Comparison of ENCODE assay signal across 8 cellular contexts in the genomic region with DNA sequence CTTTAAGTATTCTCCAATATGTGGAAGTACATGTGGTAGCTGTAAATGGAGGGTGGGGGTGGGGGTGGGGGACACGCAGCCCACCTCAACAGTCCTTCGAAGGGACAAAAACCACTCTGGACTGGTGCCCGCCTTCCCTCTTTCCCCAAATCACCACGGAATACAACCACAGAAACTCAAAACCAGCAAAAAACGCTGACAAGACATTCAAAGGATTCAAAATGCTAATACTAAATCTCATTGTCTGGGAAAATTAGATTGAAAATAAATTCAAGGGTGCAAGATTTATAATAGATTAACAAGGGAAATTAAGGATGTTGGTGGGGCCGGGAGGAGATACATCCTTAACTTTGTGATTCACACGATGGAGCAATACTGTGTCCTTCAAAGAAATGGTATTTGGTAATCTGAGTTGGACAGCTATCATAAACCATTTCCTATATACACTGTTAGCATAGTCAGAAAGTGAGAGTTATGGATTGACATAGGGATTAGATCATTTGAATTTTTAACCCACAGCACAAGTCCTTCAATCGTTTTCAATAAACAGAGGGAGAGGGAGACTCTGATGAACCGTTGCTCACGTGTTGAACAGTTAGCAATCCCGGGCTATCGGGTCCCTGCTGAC. TPM values are rescaled to one million over a fixed set of nuclear protein-coding genes. Genes with fewer than 3 reads are reported as not detected.
DNase-seq lines count a peak whose midpoint lies in the region; ATAC-seq, FAIRE-seq and TF ChIP-seq lines count a peak whose summit lies in the region.

No MANE protein-coding gene starts in this region.

- TF ChIP-seq CTCF in HEK293 (tag by site-specific recombination; IDR thresholded peaks at IDR 0.05) (no peak), astrocyte of the spinal cord (IDR thresholded peaks at IDR 0.05; ENCODE audit: low read depth, low read length) (no peak), GM13976 (IDR thresholded peaks at IDR 0.05; ENCODE audit: borderline replicate concordance, control extremely low read depth, extremely low read depth, insufficient read depth, missing control alignments) (no peak)

- no peak overlapping the region for H2BK120ac ChIP-seq in mesendoderm (ENCODE audit: low read depth, low read length)

- no peak overlapping the region for H4K8ac ChIP-seq in mesendoderm (ENCODE audit: low read depth, low read length)

- H2AFZ ChIP-seq in ACC112 (ENCODE audit: low read length, unreplicated experiment) = peak overlapping the region; percentile 88

- H3K27ac ChIP-seq in ACC112 (ENCODE audit: low read depth, low read length) = peak overlapping the region; percentile 63
- H3K27ac ChIP-seq in HEK293 (ENCODE audit: extremely low read depth, low read depth, low read length) = no peak overlapping the region
- H3K27ac ChIP-seq in mesendoderm (ENCODE audit: low read depth, low read length) = no peak overlapping the region

- H3K23ac ChIP-seq in mesendoderm (ENCODE audit: low read length) = no peak overlapping the region

- H3K79me2 ChIP-seq in ACC112 (ENCODE audit: control insufficient read depth, insufficient read depth, low read length, unreplicated experiment) = peaks cover 33% of the 10 kb centered on the region
- H3K79me2 ChIP-seq in mesendoderm (ENCODE audit: control insufficient read depth, insufficient read depth, low read length) = peaks cover 6% of the 10 kb centered on the region

- no peak overlapping the region for H2BK15ac ChIP-seq in mesendoderm (replicated peaks; ENCODE audit: low read depth)

- peaks cover 17% of the 10 kb centered on the region for H3K4me1 ChIP-seq in ACC112 (ENCODE audit: control insufficient read depth, insufficient read depth, low read length, unreplicated experiment)
- H3K4me1 ChIP-seq in HEK293 (ENCODE audit: control insufficient read depth, insufficient read depth, low read length) = 0 out of 2 replicates have a peak, but pooled peaks cover 3% of the 10 kb centered on the region
- no peaks in the 10 kb centered on the region for H3K4me1 ChIP-seq in mesendoderm (ENCODE audit: control insufficient read depth, low read depth, low read length)

- peaks cover 3% of the 10 kb centered on the region for H3K79me1 ChIP-seq in mesendoderm (ENCODE audit: low read length)

- CTCF ChIA-PET in HEK293 (lab: Yijun Ruan, JAX) = interaction anchor here (0.7 to 1.9 kb wide), 6 partner anchors 15 to 124 kb away, joined by 3 to 8 read pairs (median 4); no protein-coding TSS in a partner anchor

- no peak overlapping the region for H2AK5ac ChIP-seq in mesendoderm (ENCODE audit: low read length)

- no peak overlapping the region for H3K18ac ChIP-seq in mesendoderm (ENCODE audit: low read length)

- H3K56ac ChIP-seq in mesendoderm (ENCODE audit: low read length) = peak overlapping the region; percentile 29

- no peak overlapping the region for H3K4ac ChIP-seq in mesendoderm (ENCODE audit: low read depth, low read length)

- H2BK5ac ChIP-seq in mesendoderm (ENCODE audit: low read length) = no peak overlapping the region

- no CpG with 5 or more reads among the region's 12 CpGs for WGBS in mesendoderm (ENCODE audit: extremely low coverage, insufficient coverage, low lambda C conversion rate)

- H3K36me3 ChIP-seq in ACC112 (ENCODE audit: insufficient read depth, low read length) (no peaks in the 10 kb centered on the region), HEK293 (ENCODE audit: control insufficient read depth in 2 of 2, insufficient read depth in 1 of 2, low read length in 2 of 2) (no peaks in the 10 kb centered on the region; a peak in 1 of 3 replicates), mesendoderm (ENCODE audit: control insufficient read depth, insufficient read depth, low read length) (no peaks in the 10 kb centered on the region)

- H3K27me3 ChIP-seq in ACC112 (ENCODE audit: insufficient read depth, low read length) = no peaks in the 10 kb centered on the region
- H3K27me3 ChIP-seq in mesendoderm (ENCODE audit: insufficient read depth, low read length, poor library complexity) = no peaks in the 10 kb centered on the region

- in situ Hi-C loops in astrocyte of the spinal cord (cut with HindIII; ENCODE audit: low sequenced_read_pairs) = no loop called here
- in situ Hi-C loops in GM13976 (cut with MboI; ENCODE audit: low sequenced_read_pairs, unreplicated experiment) = no loop called here

- POLR2A ChIA-PET in HEK293 (lab: Yijun Ruan, JAX) = interaction anchor here (0.5 to 4.3 kb wide), 23 partner anchors 10 to 1941 kb away, joined by 3 to 27 read pairs (median 4); a partner anchor contains a TSS

- H3K4me3 ChIP-seq in ACC112 (ENCODE audit: low read depth, low read length) (peak overlapping the region; percentile 93), HEK293 (ENCODE audit: low read depth, low read length) (peak overlapping the region; percentile 66), astrocyte of the spinal cord (ENCODE audit: low read depth, low read length) (peak overlapping the region; percentile 99), mesendoderm (ENCODE audit: low read length) (no peak overlapping the region)

- H3K4me2 ChIP-seq in mesendoderm (ENCODE audit: low read length) = peak overlapping the region; percentile 27

- DNase-seq in astrocyte of the spinal cord (ENCODE audit: low read depth, low spot score) (no peak), mesendoderm (no peak), GM12891 (ENCODE audit: insufficient read length, low spot score) (no peak), erythroblast (lab: John Stamatoyannopoulos, UW) (no peak), GM13976 (ENCODE audit: low spot score) (no peak)

- no peak overlapping the region for H4K5ac ChIP-seq in mesendoderm (ENCODE audit: low read length)

- no peak for ATAC-seq in HG02678 (IDR thresholded peaks at IDR 0.05; ENCODE audit: unreplicated experiment)

- no peak for FAIRE-seq in GM12891 (lab: Jason Lieb, UNC)

- H3K9me3 ChIP-seq in HEK293 (ENCODE audit: control insufficient read depth, insufficient read depth, low read depth, low read length) = no peaks in the 10 kb centered on the region

- TF ChIP-seq POLR2A in GM12891 (IDR thresholded peaks at IDR 0.05; ENCODE audit: low read depth, low read length) = no peak
- no peak for TF ChIP-seq POLR2A in erythroblast (IDR thresholded peaks at IDR 0.05; ENCODE audit: low read length)

- peak overlapping the region; percentile 8 for H3K9ac ChIP-seq in mesendoderm (ENCODE audit: low read length)

TF ChIP-seq in HEK293, 187 proteins besides CTCF, POLR2A, EP300 and RAD21 (continues in another document):
- TF ChIP-seq, protein P1, sequence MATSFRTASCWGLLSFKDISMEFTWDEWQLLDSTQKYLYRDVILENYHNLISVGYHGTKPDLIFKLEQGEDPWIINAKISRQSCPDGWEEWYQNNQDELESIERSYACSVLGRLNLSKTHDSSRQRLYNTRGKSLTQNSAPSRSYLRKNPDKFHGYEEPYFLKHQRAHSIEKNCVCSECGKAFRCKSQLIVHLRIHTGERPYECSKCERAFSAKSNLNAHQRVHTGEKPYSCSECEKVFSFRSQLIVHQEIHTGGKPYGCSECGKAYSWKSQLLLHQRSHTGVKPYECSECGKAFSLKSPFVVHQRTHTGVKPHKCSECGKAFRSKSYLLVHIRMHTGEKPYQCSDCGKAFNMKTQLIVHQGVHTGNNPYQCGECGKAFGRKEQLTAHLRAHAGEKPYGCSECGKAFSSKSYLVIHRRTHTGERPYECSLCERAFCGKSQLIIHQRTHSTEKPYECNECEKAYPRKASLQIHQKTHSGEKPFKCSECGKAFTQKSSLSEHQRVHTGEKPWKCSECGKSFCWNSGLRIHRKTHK (tag by site-specific recombination; IDR thresholded peaks at IDR 0.05) = no peak
- TF ChIP-seq, protein P2, sequence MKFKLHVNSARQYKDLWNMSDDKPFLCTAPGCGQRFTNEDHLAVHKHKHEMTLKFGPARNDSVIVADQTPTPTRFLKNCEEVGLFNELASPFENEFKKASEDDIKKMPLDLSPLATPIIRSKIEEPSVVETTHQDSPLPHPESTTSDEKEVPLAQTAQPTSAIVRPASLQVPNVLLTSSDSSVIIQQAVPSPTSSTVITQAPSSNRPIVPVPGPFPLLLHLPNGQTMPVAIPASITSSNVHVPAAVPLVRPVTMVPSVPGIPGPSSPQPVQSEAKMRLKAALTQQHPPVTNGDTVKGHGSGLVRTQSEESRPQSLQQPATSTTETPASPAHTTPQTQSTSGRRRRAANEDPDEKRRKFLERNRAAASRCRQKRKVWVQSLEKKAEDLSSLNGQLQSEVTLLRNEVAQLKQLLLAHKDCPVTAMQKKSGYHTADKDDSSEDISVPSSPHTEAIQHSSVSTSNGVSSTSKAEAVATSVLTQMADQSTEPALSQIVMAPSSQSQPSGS (tag by site-specific recombination; IDR thresholded peaks at IDR 0.05; ENCODE audit: low read depth) = no peak
- peak; percentile 55; the same call in 1 of the 2 replicates for TF ChIP-seq PRDM1 (tag by site-specific recombination; IDR thresholded peaks at IDR 0.05)

TF ChIP-seq in GM12891, 5 proteins besides CTCF, POLR2A, EP300 and RAD21:
- TF ChIP-seq PAX5 (IDR thresholded peaks at IDR 0.05; ENCODE audit: insufficient read depth, low read length, severe bottlenecking) (no peak), POLR2AphosphoS5 (IDR thresholded peaks at IDR 0.05; ENCODE audit: low read depth, low read length) (no peak), POU2F2 (IDR thresholded peaks at IDR 0.05; ENCODE audit: low read depth, low read length) (no peak), TAF1 (IDR thresholded peaks at IDR 0.05; ENCODE audit: low read depth, low read length) (no peak), SPI1 (IDR thresholded peaks at IDR 0.05; ENCODE audit: low read depth, low read length) (no peak)

RNA-seq across cellular contexts. Expression of a gene that starts 0.8 kb away (rescaled TPM):
- 10.0 TPM for polyA plus RNA-seq in mesendoderm (2013, experiment 1 of 2)
- 9.9 TPM for polyA plus RNA-seq in mesendoderm (2013, experiment 2 of 2)
- 9.2 TPM for polyA plus RNA-seq in GM12891 (2012; ENCODE audit: low read depth, missing spikeins)

RNA-seq across cellular contexts. Expression of a gene that starts 1.1 kb away (rescaled TPM):
- polyA plus RNA-seq in mesendoderm (2013, experiment 1 of 2) = 1.2 TPM
- polyA plus RNA-seq in mesendoderm (2013, experiment 2 of 2) = 1.0 TPM
- 1.5 TPM for polyA plus RNA-seq in GM12891 (2012; ENCODE audit: low read depth, missing spikeins)
